1 cellular context compared by ENCODE assay signal in the genomic region with DNA sequence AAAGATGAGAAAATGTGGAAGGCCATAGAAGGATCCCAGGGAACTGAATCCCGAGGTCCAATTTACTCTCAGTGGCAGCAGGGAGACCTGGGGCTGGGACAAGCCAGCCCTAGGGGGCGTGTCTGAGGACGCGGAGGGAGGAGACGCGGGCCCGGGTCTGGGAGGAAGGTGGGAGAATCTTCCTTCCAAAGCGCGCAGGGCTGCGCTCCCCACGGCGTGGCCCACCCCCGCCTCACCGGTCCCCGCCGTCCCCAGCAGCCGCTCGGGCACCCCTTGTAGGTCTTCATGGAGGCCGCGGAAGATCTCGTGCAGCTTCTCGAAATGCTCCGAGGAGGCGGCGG.
TF ChIP-seq lines count a peak whose summit lies in the region.

No MANE protein-coding gene starts in this region.

TF ChIP-seq in endothelial cell of umbilical vein, 7 proteins besides CTCF, POLR2A, EP300 and RAD21:
- TF ChIP-seq, protein P1, sequence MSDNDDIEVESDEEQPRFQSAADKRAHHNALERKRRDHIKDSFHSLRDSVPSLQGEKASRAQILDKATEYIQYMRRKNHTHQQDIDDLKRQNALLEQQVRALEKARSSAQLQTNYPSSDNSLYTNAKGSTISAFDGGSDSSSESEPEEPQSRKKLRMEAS (IDR thresholded peaks at IDR 0.05; ENCODE audit: insufficient read depth, insufficient read length) = no peak
- TF ChIP-seq POLR2AphosphoS5 (IDR thresholded peaks at IDR 0.05; ENCODE audit: insufficient read depth, low read depth, low read length) = no peak
- TF ChIP-seq FOS (IDR thresholded peaks at IDR 0.05; ENCODE audit: borderline replicate concordance, insufficient read depth, low read length) = no peak
- no peak for TF ChIP-seq JUN (IDR thresholded peaks at IDR 0.05; ENCODE audit: borderline replicate concordance, insufficient read depth, insufficient read length, low read depth)
- no peak for TF ChIP-seq MYC (IDR thresholded peaks at IDR 0.05; ENCODE audit: low read depth, low read length)
- no peak for TF ChIP-seq GATA2 (IDR thresholded peaks at IDR 0.05; ENCODE audit: insufficient read depth, insufficient read length, low read depth, low read length)
- no peak for TF ChIP-seq EZH2 (IDR thresholded peaks at IDR 0.05; ENCODE audit: borderline replicate concordance, low read depth, low read length, severe bottlenecking)
